ENCODE assay signal across 8 cellular contexts in genomic region chr1:211326528-211327340, GRCh38. TPM values are rescaled to one million over a fixed set of nuclear protein-coding genes. Genes with fewer than 3 reads are reported as not detected.
A peak's percentile ranks its signal among the peaks of the same experiment; 100 is the strongest.
DNase-seq lines count a peak whose midpoint lies in the region; ATAC-seq and TF ChIP-seq lines count a peak whose summit lies in the region.

Gene TRAF5, plus strand, starts transcription at chr1:211326833. Its CDS starts 26,407 bp downstream, at chr1:211353240.

- H3K4me1 Mint-ChIP-seq in CD4-positive, CD25-positive, alpha-beta regulatory T cell: peaks cover 33 to 74% (median 58%) of the 10 kb centered on the region in 4 donors

- H3K27me3 Mint-ChIP-seq in CD4-positive, CD25-positive, alpha-beta regulatory T cell: no peaks in the 10 kb centered on the region

- peak; percentile 23 to 32 for ATAC-seq in CD4-positive, CD25-positive, alpha-beta regulatory T cell (ENCODE audit: low read depth in 2 of 2)
- ATAC-seq in GM19324 (IDR thresholded peaks at IDR 0.05; ENCODE audit: low FRiP score, unreplicated experiment) (peak; percentile 45), body of pancreas (peak; percentile 59)

- peak within 1 kb of the TSS; percentile 83 for H3K27ac ChIP-seq in CD4-positive, CD25-positive, alpha-beta regulatory T cell (ENCODE audit: insufficient read depth, low read length, poor library complexity, severe bottlenecking)
- H3K27ac ChIP-seq in HL-60 (replicated peaks) (no peak within 1 kb of the TSS), body of pancreas (peak within 1 kb of the TSS; percentile 85 to 97 (median 88))

- no peaks in the 10 kb centered on the region for H3K27me3 ChIP-seq in CD4-positive, CD25-positive, alpha-beta regulatory T cell (ENCODE audit: control insufficient read depth, insufficient read depth, low read length)
- H3K27me3 ChIP-seq in HL-60 (ENCODE audit: insufficient read depth, poor library complexity, severe bottlenecking) (peaks cover 20% of the 10 kb centered on the region), body of pancreas (no peaks in the 10 kb centered on the region)

- peak; percentile 39 to 43 (median 42) for TF ChIP-seq POLR2A in body of pancreas (IDR thresholded peaks at IDR 0.05)

- H3K9me3 Mint-ChIP-seq in CD4-positive, CD25-positive, alpha-beta regulatory T cell: no peaks in the 10 kb centered on the region

- H3K4me3 ChIP-seq in CD4-positive, CD25-positive, alpha-beta regulatory T cell (ENCODE audit: low read depth, low read length): peak within 1 kb of the TSS; percentile 91
- H3K4me3 ChIP-seq in HL-60 (replicated peaks; ENCODE audit: insufficient read depth, low read length): peak within 1 kb of the TSS; percentile 40
- H3K4me3 ChIP-seq in body of pancreas: peak within 1 kb of the TSS; percentile 49 to 68
- H3K4me3 ChIP-seq in iPS-18c (ENCODE audit: insufficient read depth, low read depth, low read length): peak within 1 kb of the TSS; percentile 66
- H3K4me3 ChIP-seq in skeletal muscle cell (ENCODE audit: low read depth, low read length): peak within 1 kb of the TSS; percentile 66

- DNase-seq in CD4-positive, CD25-positive, alpha-beta regulatory T cell: peak; percentile 41 to 55 (median 54)
- DNase-seq in HL-60 (ENCODE audit: low read depth in 1 of 2, low spot score in 1 of 2) (no peak), T follicular helper cell (ENCODE audit: low read depth) (peak; percentile 40), body of pancreas (peak; percentile 49 to 68 (median 60)), skeletal muscle cell (ENCODE audit: low read depth) (no peak), inferior parietal cortex (ENCODE audit: extremely low spot score) (no peak)

- 0 to 1% methylated on average over 15 to 90 of the region's 91 CpGs for WGBS in body of pancreas, 2 donors

- peaks cover 56% of the 10 kb centered on the region for H3K4me1 ChIP-seq in CD4-positive, CD25-positive, alpha-beta regulatory T cell (ENCODE audit: control insufficient read depth, insufficient read depth, low read length, poor library complexity, severe bottlenecking)
- peaks cover 52% of the 10 kb centered on the region for H3K4me1 ChIP-seq in body of pancreas

- peak within 1 kb of the TSS; percentile 95 to 100 (median 98) for H3K27ac Mint-ChIP-seq in CD4-positive, CD25-positive, alpha-beta regulatory T cell

- H3K4me3 Mint-ChIP-seq in CD4-positive, CD25-positive, alpha-beta regulatory T cell: peak within 1 kb of the TSS; percentile 95 to 97 (median 96)

- peaks cover 12% of the 10 kb centered on the region for H3K36me3 Mint-ChIP-seq in CD4-positive, CD25-positive, alpha-beta regulatory T cell

- TF ChIP-seq CTCF in HL-60 (IDR thresholded peaks at IDR 0.05; ENCODE audit: insufficient read depth, low read length) (no peak), body of pancreas (IDR thresholded peaks at IDR 0.05) (peak in 1 of 7 experiments; percentile 16)

- H3K36me3 ChIP-seq in CD4-positive, CD25-positive, alpha-beta regulatory T cell (ENCODE audit: control insufficient read depth, insufficient read depth, low read length): peaks cover 2% of the 10 kb centered on the region
- H3K36me3 ChIP-seq in body of pancreas (replicated peaks in 1 of 2; ENCODE audit: insufficient read depth in 1 of 2, low read depth in 2 of 2): no peaks in the 10 kb centered on the region

- H3K9me3 ChIP-seq in CD4-positive, CD25-positive, alpha-beta regulatory T cell (ENCODE audit: control insufficient read depth in 2 of 2, low read length in 2 of 2): no peaks in the 10 kb centered on the region
- no peaks in the 10 kb centered on the region for H3K9me3 ChIP-seq in body of pancreas
- no peaks in the 10 kb centered on the region for H3K9me3 ChIP-seq in iPS-18c (ENCODE audit: control insufficient read depth, insufficient read depth, low read length)

- intact Hi-C loops in body of pancreas (cut with DNase I): loop anchor here (10.0 kb wide), 1 partner anchor 188 kb away; no protein-coding TSS in a partner anchor

RNA-seq across cellular contexts. Expression of gene TRAF5, which starts in this region (rescaled TPM):
- 58.3 TPM for total RNA-seq in CD4-positive, CD25-positive, alpha-beta regulatory T cell
- 10 to 100 TPM; 34.4 to 41.7 (median 38.3) TPM for polyA plus RNA-seq in CD4-positive, CD25-positive, alpha-beta regulatory T cell
- 10 to 100 TPM; 35.6 to 37.6 TPM for total RNA-seq in body of pancreas

Comparison
In these comparisons a context has a peak if more than half of its experiments do, and no peak if none do; other contexts are left out.
1. DNase-seq: peak in CD4-positive, CD25-positive, alpha-beta regulatory T cell (3 of 3), T follicular helper cell (single experiment) and body of pancreas (4 of 4); none in HL-60 (0 of 2), skeletal muscle cell (single experiment) and inferior parietal cortex (single experiment).
2. H3K4me3 ChIP-seq: peak in every context shown above with its lines; median percentile 91 in CD4-positive, CD25-positive, alpha-beta regulatory T cell; 66 in iPS-18c; 66 in skeletal muscle cell; 58 in body of pancreas; 40 in HL-60.
3. Peak in every context shown above with its lines, with median percentiles within 50 percentile points of each other: ATAC-seq.